In genomic region chr13:95457294-95457693, GRCh38 we compare ENCODE assay signal across 12 cellular contexts.
DNase-seq lines count a peak whose midpoint lies in the region; ATAC-seq and TF ChIP-seq lines count a peak whose summit lies in the region.
"Had no signal": no experiment of that assay in that cellular context is flagged by ENCODE, and none has a peak within 500 bp of the region (broad histone marks: within the 10 kb centered on the region; RNA-seq: fewer than 3 reads in every experiment).

No MANE protein-coding gene starts in this region.

- DNase-seq in foreskin keratinocyte (no peak), glutamatergic neuron (no peak), HUDEP-2 (lab: John Stamatoyannopoulos, UW; ENCODE audit: unreplicated experiment in 76 of 76) (no peak), tibial nerve (ENCODE audit: low spot score in 2 of 2) (no peak)
- DNase-seq: MG63 had no signal

- H3K27ac ChIP-seq in foreskin keratinocyte (no peak overlapping the region), tibial nerve (no peak overlapping the region)
- H3K27ac ChIP-seq: SJSA1, skin epidermis had no signal

- H3K4me1 Mint-ChIP-seq in glutamatergic neuron (ENCODE audit: low read depth, unreplicated experiment), result no peaks in the 10 kb centered on the region

- H3K27me3 ChIP-seq in foreskin keratinocyte (peaks cover 5% of the 10 kb centered on the region), tibial nerve (no peaks in the 10 kb centered on the region)
- H3K27me3 ChIP-seq: MG63, SJSA1 had no signal

- no peak overlapping the region for H3K27ac Mint-ChIP-seq in glutamatergic neuron (ENCODE audit: unreplicated experiment)
- H3K27ac Mint-ChIP-seq: activated T-helper 1 cell treated with anti-CD3 and anti-CD28 coated beads, Interleukin-12 subunit alpha, Interleukin-12 subunit beta, Interleukin-2, Interleukin-4 antibody, amounts not matched to agents 30 ng/mL and 10 ng/mL and 1 ng/mL, durations not matched to agents 14 hours and 24 hours and 36 hours had no signal

- TF ChIP-seq POLR2A in tibial nerve (IDR thresholded peaks at IDR 0.05), result no peak

- peaks cover 13% of the 10 kb centered on the region for H3K9me3 Mint-ChIP-seq in glutamatergic neuron (ENCODE audit: unreplicated experiment)

- no peak overlapping the region for H3K4me3 Mint-ChIP-seq in glutamatergic neuron (ENCODE audit: unreplicated experiment)
- H3K4me3 Mint-ChIP-seq: activated T-helper 1 cell treated with anti-CD3 and anti-CD28 coated beads, Interleukin-12 subunit alpha, Interleukin-12 subunit beta, Interleukin-2, Interleukin-4 antibody, amounts not matched to agents 30 ng/mL and 10 ng/mL and 1 ng/mL, durations not matched to agents 14 hours and 24 hours and 36 hours had no signal

- peaks cover 0 to 7% (median 0%) of the 10 kb centered on the region in 4 donors for H3K9me3 ChIP-seq in tibial nerve
- H3K9me3 ChIP-seq: MG63, SJSA1 had no signal

- H3K4me1 ChIP-seq in foreskin keratinocyte, result no peaks in the 10 kb centered on the region
- H3K4me1 ChIP-seq in tibial nerve, result no peaks in the 10 kb centered on the region
- H3K4me1 ChIP-seq: SJSA1 had no signal

- peaks cover 21% of the 10 kb centered on the region for H3K36me3 Mint-ChIP-seq in glutamatergic neuron (ENCODE audit: unreplicated experiment)

- peaks cover 3% of the 10 kb centered on the region for H3K27me3 Mint-ChIP-seq in glutamatergic neuron (ENCODE audit: unreplicated experiment)

- ATAC-seq in GM18861 (IDR thresholded peaks at IDR 0.05; ENCODE audit: unreplicated experiment) (peak; percentile 99), GM21390 (IDR thresholded peaks at IDR 0.05; ENCODE audit: unreplicated experiment) (peak; percentile 94), HG03139 (IDR thresholded peaks at IDR 0.05; ENCODE audit: unreplicated experiment) (peak; percentile 96), foreskin keratinocyte (peak; percentile 61)
- ATAC-seq: left lobe of liver had no signal

- H3K36me3 ChIP-seq in tibial nerve, result no peaks in the 10 kb centered on the region
- H3K36me3 ChIP-seq: MG63, SJSA1 had no signal

- no peak for TF ChIP-seq EP300 in tibial nerve (IDR thresholded peaks at IDR 0.05)

- TF ChIP-seq CTCF in foreskin keratinocyte (conservative IDR thresholded peaks at IDR 0.05), result no peak
- no peak for TF ChIP-seq CTCF in glutamatergic neuron (IDR thresholded peaks at IDR 0.05; ENCODE audit: partially characterized antibody, unreplicated experiment)
- no peak for TF ChIP-seq CTCF in tibial nerve (IDR thresholded peaks at IDR 0.05)

- 71 to 77% methylated on average over 4 of the region's 4 CpGs for WGBS in tibial nerve, 2 donors

- no peak overlapping the region for H3K4me3 ChIP-seq in tibial nerve
- H3K4me3 ChIP-seq: MG63, SJSA1, skin epidermis had no signal
